ENCODE assay signal across 1 cellular context in the genomic region with DNA sequence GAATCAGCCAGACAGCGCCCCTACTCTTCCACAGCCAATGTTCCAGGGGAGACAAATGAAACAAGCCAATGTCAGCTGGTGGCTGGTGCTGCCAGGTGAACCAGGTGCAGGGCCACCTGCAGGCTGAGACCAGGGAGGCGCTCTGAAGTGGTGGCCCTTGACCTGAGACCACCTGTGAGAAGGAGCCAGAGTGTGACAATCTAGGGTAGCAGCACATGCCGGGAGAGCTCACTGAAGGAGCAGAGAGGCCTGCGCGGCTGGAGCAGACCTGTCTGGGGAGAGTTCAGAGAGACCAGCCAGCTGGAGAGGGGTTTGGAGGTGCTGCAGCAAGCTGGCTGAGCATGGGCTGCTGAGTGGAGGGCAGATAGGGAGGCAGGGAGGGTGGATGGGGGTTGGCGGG.
TF ChIP-seq lines count a peak whose summit lies in the region.

No MANE protein-coding gene starts in this region.

TF ChIP-seq in endothelial cell of umbilical vein, 7 proteins besides CTCF, POLR2A, EP300 and RAD21:
- TF ChIP-seq FOS (IDR thresholded peaks at IDR 0.05; ENCODE audit: borderline replicate concordance, insufficient read depth, low read length), result no peak
- TF ChIP-seq, protein P1, sequence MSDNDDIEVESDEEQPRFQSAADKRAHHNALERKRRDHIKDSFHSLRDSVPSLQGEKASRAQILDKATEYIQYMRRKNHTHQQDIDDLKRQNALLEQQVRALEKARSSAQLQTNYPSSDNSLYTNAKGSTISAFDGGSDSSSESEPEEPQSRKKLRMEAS (IDR thresholded peaks at IDR 0.05; ENCODE audit: insufficient read depth, insufficient read length), result no peak
- TF ChIP-seq EZH2 (IDR thresholded peaks at IDR 0.05; ENCODE audit: borderline replicate concordance, low read depth, low read length, severe bottlenecking), result no peak
- TF ChIP-seq JUN (IDR thresholded peaks at IDR 0.05; ENCODE audit: borderline replicate concordance, insufficient read depth, insufficient read length, low read depth), result no peak
- no peak for TF ChIP-seq POLR2AphosphoS5 (IDR thresholded peaks at IDR 0.05; ENCODE audit: insufficient read depth, low read depth, low read length)
- TF ChIP-seq GATA2 (IDR thresholded peaks at IDR 0.05; ENCODE audit: insufficient read depth, insufficient read length, low read depth, low read length), result no peak
- TF ChIP-seq MYC (IDR thresholded peaks at IDR 0.05; ENCODE audit: low read depth, low read length), result no peak
TF ChIP-seq in endothelial cell of umbilical vein: peak in this region for 0.
